Comparison of ENCODE assay signal across 9 cellular contexts in genomic region chr7:29102554-29103151, GRCh38. TPM values are rescaled to one million over a fixed set of nuclear protein-coding genes. Genes with fewer than 3 reads are reported as not detected.
DNase-seq lines count a peak whose midpoint lies in the region; ATAC-seq, FAIRE-seq and TF ChIP-seq lines count a peak whose summit lies in the region.
"Had no signal": no experiment of that assay in that cellular context is flagged by ENCODE, and none has a peak within 500 bp of the region (broad histone marks: within the 10 kb centered on the region; RNA-seq: fewer than 3 reads in every experiment).

No MANE protein-coding gene starts in this region.

- peak; percentile 58 for TF ChIP-seq RAD21 in GM12878 (IDR thresholded peaks at IDR 0.05; ENCODE audit: insufficient read depth, low read depth, low read length)

- CTCF ChIA-PET in GM12878 (lab: Yijun Ruan, JAX), result interaction anchor here (1.7 to 16.4 kb wide), 3 partner anchors 11 to 178 kb away, joined by 7 to 375 read pairs (median 16); no protein-coding TSS in a partner anchor

- TF ChIP-seq CTCF in OCI-LY1 (IDR thresholded peaks at IDR 0.05; ENCODE audit: low read length) (peak; percentile 67), GM12878 (IDR thresholded peaks at IDR 0.05 in 2 of 3, conservative IDR thresholded peaks at IDR 0.05 in 1 of 3; ENCODE audit: control insufficient read depth in 2 of 3, extremely low read depth in 1 of 3, insufficient read depth in 1 of 3, low read depth in 3 of 3, low read length in 3 of 3) (peak; percentile 44 to 64 (median 46)), spleen (IDR thresholded peaks at IDR 0.05 in 8 of 11, conservative IDR thresholded peaks at IDR 0.05 in 3 of 11) (peak; percentile 26 to 76 (median 62))

- H2AFZ ChIP-seq in OCI-LY1 (ENCODE audit: low read length) (no peak overlapping the region), GM12878 (ENCODE audit: control insufficient read depth, low read depth, low read length) (no peak overlapping the region)

- no peaks in the 10 kb centered on the region for H3K27me3 ChIP-seq in OCI-LY1 (ENCODE audit: insufficient read depth, low read length)
- H3K27me3 ChIP-seq in GM12878 (replicated peaks in 1 of 2; ENCODE audit: control insufficient read depth in 2 of 2, insufficient read depth in 2 of 2, low read length in 1 of 2), result peaks cover 0 to 1% of the 10 kb centered on the region in 2 experiments; a peak in 2 of 4 replicates
- H3K27me3 ChIP-seq in spleen (replicated peaks in 1 of 7), result no peaks in the 10 kb centered on the region

- H3K79me2 ChIP-seq in OCI-LY1 (ENCODE audit: insufficient read depth, low read length) (no peaks in the 10 kb centered on the region), GM12878 (ENCODE audit: control insufficient read depth, insufficient read depth, low read length) (no peaks in the 10 kb centered on the region)

- in situ Hi-C loops in GM12878 (cut with MboI), result no loop called here

- H3K4me2 ChIP-seq in OCI-LY1 (ENCODE audit: low read length) (no peak overlapping the region), GM12878 (ENCODE audit: control insufficient read depth, insufficient read depth) (no peak overlapping the region)

- no peaks in the 10 kb centered on the region for H3K9me2 ChIP-seq in OCI-LY1 (ENCODE audit: low read depth, low read length)

- RAD21 ChIA-PET in GM12878 (lab: Charles Lee; ENCODE audit: unreplicated experiment), result interaction anchor here (1.0 to 3.2 kb wide), 2 partner anchors 176 to 180 kb away, joined by 3 to 18 read pairs; no protein-coding TSS in a partner anchor

- no TSS peak for BruUV-seq in GM12878 (replicated peaks; lab: Mats Ljungman, UMichigan)

- peak; percentile 44 for ATAC-seq in HG02798 (IDR thresholded peaks at IDR 0.05; ENCODE audit: poor library complexity, unreplicated experiment)
- ATAC-seq in GM12878, result peak; percentile 61
- ATAC-seq in HG03521 (IDR thresholded peaks at IDR 0.05; ENCODE audit: unreplicated experiment), result no peak
- ATAC-seq: T-helper 17 cell had no signal

- no peaks in the 10 kb centered on the region for H3K9me3 ChIP-seq in OCI-LY1 (ENCODE audit: low read length)
- no peaks in the 10 kb centered on the region for H3K9me3 ChIP-seq in GM12878 (replicated peaks; ENCODE audit: control insufficient read depth, insufficient read depth, low read length)
- H3K9me3 ChIP-seq in spleen, result no peaks in the 10 kb centered on the region

- FAIRE-seq in GM12878 (lab: Jason Lieb, UNC), result no peak

- POLR2A ChIA-PET in GM12878 (lab: Charles Lee), result no interaction called here

- SMC1A ChIA-PET in GM12878 (lab: Charles Lee; ENCODE audit: uncharacterized antibody, unreplicated experiment), result interaction anchor here (1.1 to 3.4 kb wide), 6 partner anchors 20 to 305 kb away, joined by 3 to 25 read pairs (median 6); no protein-coding TSS in a partner anchor

- no peak overlapping the region for H3K27ac ChIP-seq in OCI-LY1 (ENCODE audit: low read depth, low read length, poor library complexity, severe bottlenecking)
- no peak overlapping the region for H3K27ac ChIP-seq in GM12878 (ENCODE audit: control insufficient read depth, insufficient read depth)
- H3K27ac ChIP-seq in spleen, result peak overlapping the region in 3 of 8 donors; percentile 0 to 33 (median 20)

- DNase-seq in DMS114 treated with DMSO at 0.1 percent for 48 hours (lab: John Stamatoyannopoulos, UW; ENCODE audit: unreplicated experiment), result peak; percentile 69
- DNase-seq in GM12878 (ENCODE audit: low read depth, low spot score), result no peak
- DNase-seq in iPS-NIHi7 (ENCODE audit: extremely low spot score), result peak; percentile 73
- no peak for DNase-seq in spleen
- DNase-seq in amniotic stem cell (lab: John Stamatoyannopoulos, UW), result no peak

- H3K36me3 ChIP-seq in OCI-LY1 (ENCODE audit: insufficient read depth, low read length) (no peaks in the 10 kb centered on the region), GM12878 (ENCODE audit: control insufficient read depth in 2 of 2, insufficient read depth in 2 of 2, low read length in 1 of 2) (no peaks in the 10 kb centered on the region), spleen (no peaks in the 10 kb centered on the region)

- H3K9ac ChIP-seq in OCI-LY1 (ENCODE audit: low read length) (no peak overlapping the region), GM12878 (ENCODE audit: control insufficient read depth, insufficient read depth, low read length) (no peak overlapping the region)

- no peaks in the 10 kb centered on the region for H3F3A ChIP-seq in OCI-LY1 (ENCODE audit: insufficient read depth, low read length)

- H3K4me1 ChIP-seq in OCI-LY1 (ENCODE audit: insufficient read depth, low read length, severe bottlenecking), result no peaks in the 10 kb centered on the region
- no peaks in the 10 kb centered on the region for H3K4me1 ChIP-seq in GM12878 (ENCODE audit: control insufficient read depth, insufficient read depth, low read length)
- peaks cover 0 to 40% (median 24%) of the 10 kb centered on the region in 6 donors for H3K4me1 ChIP-seq in spleen

- no peaks in the 10 kb centered on the region for H4K20me1 ChIP-seq in OCI-LY1 (ENCODE audit: insufficient read depth, low read length)
- H4K20me1 ChIP-seq in GM12878 (ENCODE audit: control insufficient read depth, insufficient read depth), result no peaks in the 10 kb centered on the region

- no peak for TF ChIP-seq POLR2A in GM12878 (IDR thresholded peaks at IDR 0.05; ENCODE audit: low read depth, low read length)
- TF ChIP-seq POLR2A in spleen (IDR thresholded peaks at IDR 0.05), result no peak

- H3K4me3 ChIP-seq in OCI-LY1 (ENCODE audit: low read depth, low read length, poor library complexity, severe bottlenecking) (no peak overlapping the region), GM12878 (no peak overlapping the region), spleen (no peak overlapping the region)

- intact Hi-C loops in GM12878 (cut with micrococcal nuclease; ENCODE audit: unreplicated experiment), result loop anchor here (1.0 kb wide), 2 partner anchors 175 to 180 kb away; no protein-coding TSS in a partner anchor
- intact Hi-C loops in spleen (cut with DNase I; ENCODE audit: low total_unique reads), result loop anchor here (5.0 to 10.0 kb wide), 2 partner anchors 148 to 180 kb away; partner anchors contain the start of gene TRIL

- no peak for TF ChIP-seq EP300 in GM12878 (IDR thresholded peaks at IDR 0.05; ENCODE audit: borderline replicate concordance in 1 of 2, control insufficient read depth in 1 of 2, low read depth in 2 of 2, low read length in 2 of 2)

- 0% methylated on average over 7 of the region's 7 CpGs for WGBS in GM12878 (ENCODE audit: insufficient coverage, insufficient replicate concordance, low lambda C conversion rate, missing lambda C conversion rate)
- 5 to 7% (median 7%) methylated on average over 7 of the region's 7 CpGs for WGBS in spleen, 5 donors

TF ChIP-seq in GM12878, 131 proteins besides CTCF, POLR2A, EP300 and RAD21:
- TF ChIP-seq YY1 (IDR thresholded peaks at IDR 0.05; ENCODE audit: low read depth, low read length), result 0 out of 2 replicates have a peak, but pooled peaks have one; percentile 14
- peak; percentile 62; the same call in 1 of the 2 replicates for TF ChIP-seq SMC3 (IDR thresholded peaks at IDR 0.05; ENCODE audit: borderline replicate concordance, low read length)
- TF ChIP-seq CEBPB (IDR thresholded peaks at IDR 0.05; ENCODE audit: borderline replicate concordance in 1 of 2, low read depth in 2 of 2, low read length in 2 of 2), result no peak

RNA-seq across cellular contexts. Expression of gene CPVL, which starts 43.7 kb away (rescaled TPM):
- not detected in 2 replicates for total RNA-seq in GM12878 (2013; cell fraction: nucleolus; rRNA removed)
- total RNA-seq in GM12878 (2014; rRNA removed), result not detected in 2 replicates
- not detected in 2 replicates for total RNA-seq in GM12878 (2014; rRNA removed; fragmentation: Illumina TruSeq; extraction: Trizol)
- 0.59 TPM in 1 of 2 replicates, not detected in the other for total RNA-seq in GM12878 (2021)
- not detected for polyA plus RNA-seq in GM12878 (2011; ENCODE audit: low read depth)
- 0.13 TPM in 1 of 2 replicates, not detected in the other for polyA plus RNA-seq in GM12878 (2011; rRNA removed)
- polyA plus RNA-seq in GM12878 (2011; cell fraction: cytosol; rRNA removed), result not detected in 2 replicates
- not detected in 2 replicates for polyA plus RNA-seq in GM12878 (2011; cell fraction: nucleus; rRNA removed)
- not detected in 2 replicates for polyA plus RNA-seq in GM12878 (2012)
- not detected in 2 replicates for polyA plus RNA-seq in GM12878 (2014; fragmentation: Illumina TruSeq; extraction: Trizol)
- not detected for polyA plus RNA-seq in GM12878 (2014; fragmentation: Nextera tagmentation; extraction: Ambion mirVana)
- polyA plus RNA-seq in GM12878 (2014; rRNA removed), result not detected in 2 replicates
- polyA plus RNA-seq in GM12878 (2016; fragmentation: Nextera tagmentation; extraction: Ambion mirVana), result not detected
- not detected in 2 replicates for polyA minus RNA-seq in GM12878 (2011; rRNA and poly(A)+ RNA removed)
- not detected in 2 replicates for polyA minus RNA-seq in GM12878 (2011; cell fraction: cytosol; rRNA and poly(A)+ RNA removed)
- 0.12 TPM in 1 of 2 replicates, not detected in the other for polyA minus RNA-seq in GM12878 (2011; cell fraction: nucleus; rRNA and poly(A)+ RNA removed)
- total RNA-seq in spleen, result 100 to 1,000 TPM; 107 to 259 (median 141) TPM
- polyA plus RNA-seq in spleen, result 10 to 100 TPM; 18.7 to 33.6 (median 30.8) TPM

Comparison
In these comparisons a context has a peak if more than half of its experiments do, and no peak if none do; other contexts are left out.
1. DNase-seq: peak in DMS114 treated with DMSO at 0.1 percent for 48 hours (single experiment) and iPS-NIHi7 (single experiment); none in GM12878 (single experiment), spleen (single experiment) and amniotic stem cell (single experiment).
2. RNA of gene CPVL, which starts 43.7 kb away (total RNA-seq): 107 to 259 TPM in spleen; 0.59 TPM in GM12878; every median in the first group is over 10 times any median in the second.
3. Peak in every context shown above with its lines, with median percentiles within 50 percentile points of each other: CTCF ChIP-seq.